8 cellular contexts compared by ENCODE assay signal in genomic region chrX:77785746-77786548, GRCh38. TPM values are rescaled to one million over a fixed set of nuclear protein-coding genes. Genes with fewer than 3 reads are reported as not detected.
DNase-seq lines count a peak whose midpoint lies in the region; ATAC-seq, FAIRE-seq and TF ChIP-seq lines count a peak whose summit lies in the region.

A gene with protein sequence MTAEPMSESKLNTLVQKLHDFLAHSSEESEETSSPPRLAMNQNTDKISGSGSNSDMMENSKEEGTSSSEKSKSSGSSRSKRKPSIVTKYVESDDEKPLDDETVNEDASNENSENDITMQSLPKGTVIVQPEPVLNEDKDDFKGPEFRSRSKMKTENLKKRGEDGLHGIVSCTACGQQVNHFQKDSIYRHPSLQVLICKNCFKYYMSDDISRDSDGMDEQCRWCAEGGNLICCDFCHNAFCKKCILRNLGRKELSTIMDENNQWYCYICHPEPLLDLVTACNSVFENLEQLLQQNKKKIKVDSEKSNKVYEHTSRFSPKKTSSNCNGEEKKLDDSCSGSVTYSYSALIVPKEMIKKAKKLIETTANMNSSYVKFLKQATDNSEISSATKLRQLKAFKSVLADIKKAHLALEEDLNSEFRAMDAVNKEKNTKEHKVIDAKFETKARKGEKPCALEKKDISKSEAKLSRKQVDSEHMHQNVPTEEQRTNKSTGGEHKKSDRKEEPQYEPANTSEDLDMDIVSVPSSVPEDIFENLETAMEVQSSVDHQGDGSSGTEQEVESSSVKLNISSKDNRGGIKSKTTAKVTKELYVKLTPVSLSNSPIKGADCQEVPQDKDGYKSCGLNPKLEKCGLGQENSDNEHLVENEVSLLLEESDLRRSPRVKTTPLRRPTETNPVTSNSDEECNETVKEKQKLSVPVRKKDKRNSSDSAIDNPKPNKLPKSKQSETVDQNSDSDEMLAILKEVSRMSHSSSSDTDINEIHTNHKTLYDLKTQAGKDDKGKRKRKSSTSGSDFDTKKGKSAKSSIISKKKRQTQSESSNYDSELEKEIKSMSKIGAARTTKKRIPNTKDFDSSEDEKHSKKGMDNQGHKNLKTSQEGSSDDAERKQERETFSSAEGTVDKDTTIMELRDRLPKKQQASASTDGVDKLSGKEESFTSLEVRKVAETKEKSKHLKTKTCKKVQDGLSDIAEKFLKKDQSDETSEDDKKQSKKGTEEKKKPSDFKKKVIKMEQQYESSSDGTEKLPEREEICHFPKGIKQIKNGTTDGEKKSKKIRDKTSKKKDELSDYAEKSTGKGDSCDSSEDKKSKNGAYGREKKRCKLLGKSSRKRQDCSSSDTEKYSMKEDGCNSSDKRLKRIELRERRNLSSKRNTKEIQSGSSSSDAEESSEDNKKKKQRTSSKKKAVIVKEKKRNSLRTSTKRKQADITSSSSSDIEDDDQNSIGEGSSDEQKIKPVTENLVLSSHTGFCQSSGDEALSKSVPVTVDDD (N-terminal part only) (minus strand): TSS chrX:77786216. CDS start chrX:77786001, 215 bp downstream.

- H3K4me2 ChIP-seq in HCT116 (ENCODE audit: low read length), result peak within 1 kb of the TSS; percentile 85
- peak within 1 kb of the TSS; percentile 83 for H3K4me2 ChIP-seq in osteoblast (ENCODE audit: insufficient read depth, low read length)

- no TSS peak for BruUV-seq in HCT116 (replicated peaks; lab: Mats Ljungman, UMichigan)

- H3K4me3 ChIP-seq in HCT116 (replicated peaks in 1 of 2; ENCODE audit: low read depth in 1 of 2, low read length in 2 of 2) (peak within 1 kb of the TSS; percentile 68 to 83), osteoblast (ENCODE audit: insufficient read depth, low read length) (peak within 1 kb of the TSS; percentile 86), thoracic aorta (peak within 1 kb of the TSS; percentile 85)

- CTCF ChIA-PET in HCT116 (lab: Charles Lee), result no interaction called here

- H3K4me1 ChIP-seq in HCT116 (ENCODE audit: control insufficient read depth in 1 of 2, insufficient read depth in 2 of 2, low read length in 2 of 2) (peaks cover 0 to 18% of the 10 kb centered on the region in 2 experiments; a peak in 1 of 4 replicates), osteoblast (ENCODE audit: insufficient read depth, low read length) (peaks cover 9% of the 10 kb centered on the region), thoracic aorta (ENCODE audit: control insufficient read depth in 1 of 2, low read depth in 2 of 2) (no peaks in the 10 kb centered on the region)

- H2AFZ ChIP-seq in HCT116 (ENCODE audit: low read depth, low read length, poor library complexity, severe bottlenecking) (peak within 1 kb of the TSS; percentile 80), osteoblast (ENCODE audit: low read length) (peak within 1 kb of the TSS; percentile 96)

- H3K4me3 Mint-ChIP-seq in glutamatergic neuron (ENCODE audit: unreplicated experiment), result peak within 1 kb of the TSS; percentile 99

- POLR2A ChIA-PET in HCT116 (lab: Charles Lee), result no interaction called here

- H3K4me1 Mint-ChIP-seq in glutamatergic neuron (ENCODE audit: low read depth, unreplicated experiment), result peaks cover 2% of the 10 kb centered on the region

- peaks cover 5% of the 10 kb centered on the region for H3K27me3 Mint-ChIP-seq in glutamatergic neuron (ENCODE audit: unreplicated experiment)

- H4K20me1 ChIP-seq in HCT116 (ENCODE audit: insufficient read depth), result no peaks in the 10 kb centered on the region
- H4K20me1 ChIP-seq in osteoblast (ENCODE audit: insufficient read depth, low read length), result peaks cover 20% of the 10 kb centered on the region

- RAD21 ChIA-PET in HCT116 (lab: Charles Lee; ENCODE audit: low non-redundant PET in 1 of 2, low total read pairs in 2 of 2, uncharacterized antibody in 2 of 2, unreplicated experiment in 2 of 2), result no interaction called here

- no peaks in the 10 kb centered on the region for H3K9me3 Mint-ChIP-seq in activated naive CD4-positive, alpha-beta T cell treated with anti-CD3 and anti-CD28 coated beads, Interleukin-2, amount 50 U/mL, for 72 hours
- H3K9me3 Mint-ChIP-seq in glutamatergic neuron (ENCODE audit: unreplicated experiment), result peaks cover 2% of the 10 kb centered on the region

- H3K36me3 ChIP-seq in HCT116 (ENCODE audit: control insufficient read depth in 1 of 2, insufficient read depth in 2 of 2, low read length in 2 of 2), result no peaks in the 10 kb centered on the region
- H3K36me3 ChIP-seq in osteoblast (ENCODE audit: insufficient read depth, low read length), result no peaks in the 10 kb centered on the region
- no peaks in the 10 kb centered on the region for H3K36me3 ChIP-seq in thoracic aorta

- no peak for TF ChIP-seq RAD21 in HCT116 (IDR thresholded peaks at IDR 0.05; ENCODE audit: low read depth)

- H3K27ac ChIP-seq in HCT116 (ENCODE audit: low read depth, low read length) (peak within 1 kb of the TSS; percentile 66), osteoblast (ENCODE audit: low read depth, low read length) (peak within 1 kb of the TSS; percentile 89), thoracic aorta (peak within 1 kb of the TSS; percentile 80 to 88)

- no peaks in the 10 kb centered on the region for H3K9me2 ChIP-seq in HCT116 (ENCODE audit: insufficient read depth)

- DNase-seq in HCT116 (ENCODE audit: low read depth, low spot score) (peak; percentile 57), MV-4-11 (lab: John Stamatoyannopoulos, UW) (peak; percentile 74), glutamatergic neuron (peak; percentile 70), osteoblast (ENCODE audit: insufficient read length, low spot score, missing footprints) (peak; percentile 95), thoracic aorta (ENCODE audit: low spot score) (peak; percentile 10)
- DNase-seq in activated naive CD4-positive, alpha-beta T cell treated with anti-CD3 and anti-CD28 coated beads, Interleukin-2, amount 50 U/mL, for 72 hours (ENCODE audit: low spot score in 2 of 2), result peak; percentile 63 to 80

- H3K27ac Mint-ChIP-seq in activated naive CD4-positive, alpha-beta T cell treated with anti-CD3 and anti-CD28 coated beads, Interleukin-2, amount 50 U/mL, for 72 hours, result peak within 1 kb of the TSS; percentile 96 to 100
- peak within 1 kb of the TSS; percentile 100 for H3K27ac Mint-ChIP-seq in glutamatergic neuron (ENCODE audit: unreplicated experiment)

- peak; percentile 85 for FAIRE-seq in G401.6 (lab: Jason Lieb, UNC)

- peak within 1 kb of the TSS; percentile 88 for H3K9ac ChIP-seq in HCT116 (ENCODE audit: low read length)

- no peak for TF ChIP-seq CTCF in HCT116 (IDR thresholded peaks at IDR 0.05 in 2 of 3, conservative IDR thresholded peaks at IDR 0.05 in 1 of 3; ENCODE audit: borderline replicate concordance in 1 of 3, insufficient read depth in 1 of 3, low read depth in 2 of 3, low read length in 2 of 3)
- TF ChIP-seq CTCF in glutamatergic neuron (IDR thresholded peaks at IDR 0.05; ENCODE audit: partially characterized antibody, unreplicated experiment), result no peak
- no peak for TF ChIP-seq CTCF in osteoblast (IDR thresholded peaks at IDR 0.05; ENCODE audit: extremely low read depth, low read depth, low read length)
- no peak for TF ChIP-seq CTCF in thoracic aorta (IDR thresholded peaks at IDR 0.05)

- intact Hi-C loops in HCT116 (cut with micrococcal nuclease), result loop anchor here (5.0 kb wide), 1 partner anchor 111 kb away; the partner anchor contains the start of genes COX7B and MAGT1

- H3K27me3 ChIP-seq in HCT116 (ENCODE audit: insufficient read depth, low read length) (no peaks in the 10 kb centered on the region), osteoblast (ENCODE audit: insufficient read depth, low read length) (no peaks in the 10 kb centered on the region), thoracic aorta (replicated peaks; ENCODE audit: insufficient read depth) (no peaks in the 10 kb centered on the region)

- peaks cover 6 to 14% of the 10 kb centered on the region in 2 donors for H3K36me3 Mint-ChIP-seq in activated naive CD4-positive, alpha-beta T cell treated with anti-CD3 and anti-CD28 coated beads, Interleukin-2, amount 50 U/mL, for 72 hours
- H3K36me3 Mint-ChIP-seq in glutamatergic neuron (ENCODE audit: unreplicated experiment), result no peaks in the 10 kb centered on the region

- ATAC-seq in HCT116 (peak; percentile 95), SK-N-SH treated with all-trans-retinoic acid at 6 μM for 48 hours (peak; percentile 97), thoracic aorta (ENCODE audit: insufficient number of reproducible peaks, low FRiP score, low read depth) (no peak)
- ATAC-seq in activated naive CD4-positive, alpha-beta T cell treated with anti-CD3 and anti-CD28 coated beads, Interleukin-2, amount 50 U/mL, for 72 hours, result peak; percentile 92 to 95

- H3K79me2 ChIP-seq in HCT116 (ENCODE audit: insufficient read depth, low read length) (peaks cover 51% of the 10 kb centered on the region), osteoblast (ENCODE audit: insufficient read depth, low read length) (peaks cover 52% of the 10 kb centered on the region)

- TF ChIP-seq POLR2A in HCT116 (IDR thresholded peaks at IDR 0.05; ENCODE audit: borderline replicate concordance, extremely low read depth, insufficient read depth, insufficient read length), result peak; percentile 69

- H3K9me3 ChIP-seq in HCT116 (ENCODE audit: control insufficient read depth in 1 of 2, insufficient read depth in 1 of 2, low read depth in 1 of 2, low read length in 2 of 2) (no peaks in the 10 kb centered on the region), osteoblast (ENCODE audit: low read depth, low read length) (no peaks in the 10 kb centered on the region), thoracic aorta (no peaks in the 10 kb centered on the region)

TF ChIP-seq in HCT116, 20 proteins besides CTCF, POLR2A, EP300 and RAD21 (continues in another document):
- TF ChIP-seq JUND (IDR thresholded peaks at IDR 0.05) (no peak), CBX3 (IDR thresholded peaks at IDR 0.05; ENCODE audit: low read depth) (no peak), SP1 (IDR thresholded peaks at IDR 0.05; ENCODE audit: low read depth) (peak; percentile 35), EZH2 (IDR thresholded peaks at IDR 0.05) (no peak)

TF ChIP-seq in SK-N-SH treated with all-trans-retinoic acid at 6 μM for 48 hours, 23 proteins besides CTCF, POLR2A, EP300 and RAD21 (continues in another document):
- TF ChIP-seq ZFP30 (CRISPR knock-in tag; IDR thresholded peaks at IDR 0.05), result no peak

RNA-seq across cellular contexts. Expression of the gene that starts here (rescaled TPM):
- total RNA-seq in HCT116 (2021; ENCODE audit: unreplicated experiment), result 61.3 TPM
- polyA plus RNA-seq in HCT116 (2012), result 14.3 and 18.5 TPM in 2 replicates
- 10 to 100 TPM; 57.6 to 85.6 TPM for total RNA-seq in activated naive CD4-positive, alpha-beta T cell treated with anti-CD3 and anti-CD28 coated beads, Interleukin-2, amount 50 U/mL, for 72 hours
- 152 TPM for total RNA-seq in glutamatergic neuron (ENCODE audit: unreplicated experiment)
- total RNA-seq in osteoblast, result 79.0 and 80.3 TPM in 2 replicates
- total RNA-seq in thoracic aorta, result 100 to 1,000 TPM; 124 to 177 TPM

Comparison
In these comparisons a context has a peak if more than half of its experiments do, and no peak if none do; other contexts are left out.
1. DNase-seq: peak in every context shown above with its lines; median percentile 95 in osteoblast; 74 in MV-4-11; 72 in activated naive CD4-positive, alpha-beta T cell treated with anti-CD3 and anti-CD28 coated beads, Interleukin-2, amount 50 U/mL, for 72 hours; 70 in glutamatergic neuron; 57 in HCT116; 10 in thoracic aorta.